ENCODE assay signal across 13 cellular contexts in genomic region chr19:5288347-5288739, GRCh38. TPM values are rescaled to one million over a fixed set of nuclear protein-coding genes. Genes with fewer than 3 reads are reported as not detected.
DNase-seq lines count a peak whose midpoint lies in the region; ATAC-seq and TF ChIP-seq lines count a peak whose summit lies in the region.
"Had no signal": no experiment of that assay in that cellular context is flagged by ENCODE, and none has a peak within 500 bp of the region (broad histone marks: within the 10 kb centered on the region; RNA-seq: fewer than 3 reads in every experiment).

No MANE protein-coding gene starts in this region.

- no peak overlapping the region for H3K9ac ChIP-seq in GM23248

- no peak overlapping the region for H3K27ac ChIP-seq in GM23248
- peak overlapping the region; percentile 12 for H3K27ac ChIP-seq in cingulate gyrus (ENCODE audit: low read depth, low read length)
- H3K27ac ChIP-seq in stomach = peak overlapping the region; percentile 16 to 58 (median 37)

- intact Hi-C loops in stomach (cut with DNase I; ENCODE audit: low total_unique reads) = no loop called here

- 46 to 51% methylated on average over 4 of the region's 4 CpGs for WGBS in GM23248 (ENCODE audit: low coverage in 1 of 2, low lambda C conversion rate in 2 of 2, missing lambda C conversion rate in 2 of 2), 2 experiments
- WGBS in stomach, 5 donors = 23 to 46% (median 31%) methylated on average over 4 of the region's 4 CpGs

- H3K9me3 ChIP-seq in GM23248 (ENCODE audit: low read depth) (no peaks in the 10 kb centered on the region), stomach (no peaks in the 10 kb centered on the region)

- peaks cover 56% of the 10 kb centered on the region for H3K79me2 ChIP-seq in GM23248 (ENCODE audit: insufficient read depth)

- peaks cover 2% of the 10 kb centered on the region for H3K27me3 Mint-ChIP-seq in HFFc6 (ENCODE audit: insufficient read depth)

- in situ Hi-C loops in GM23248 (cut with MboI) = no loop called here

- no peak overlapping the region for H3K4me2 ChIP-seq in GM23248 (ENCODE audit: unreplicated experiment)

- no peaks in the 10 kb centered on the region for H3K9me3 Mint-ChIP-seq in HFFc6

- no peak for TF ChIP-seq POLR2A in stomach (IDR thresholded peaks at IDR 0.05)

- TF ChIP-seq CTCF in stomach (IDR thresholded peaks at IDR 0.05) = no peak
- TF ChIP-seq CTCF in HFFc6 (IDR thresholded peaks at IDR 0.05) = no peak

- H3F3A ChIP-seq in GM23248 (ENCODE audit: insufficient read depth) = no peaks in the 10 kb centered on the region

- H3K27me3 ChIP-seq in GM23248 (replicated peaks; ENCODE audit: insufficient read depth) = no peaks in the 10 kb centered on the region
- H3K27me3 ChIP-seq in stomach = peaks cover 0 to 20% (median 11%) of the 10 kb centered on the region in 3 donors

- no peak overlapping the region for H3K4me3 Mint-ChIP-seq in HFFc6
- H3K4me3 Mint-ChIP-seq: activated CD4-positive, alpha-beta T cell treated with anti-CD3 and anti-CD28 coated beads for 36 hours had no signal

- H3K9me2 ChIP-seq in GM23248 (ENCODE audit: insufficient read depth) = no peaks in the 10 kb centered on the region

- peaks cover 19% of the 10 kb centered on the region for H3K36me3 Mint-ChIP-seq in HFFc6 (ENCODE audit: low read depth)

- TF ChIP-seq EP300 in stomach (IDR thresholded peaks at IDR 0.05) = no peak

- no peak overlapping the region for H2AFZ ChIP-seq in GM23248

- H3K4me3 ChIP-seq in GM23248 (no peak overlapping the region), stomach (peak overlapping the region in 3 of 4 donors; percentile 11 to 32 (median 19))

- DNase-seq in GM23248 = peak; percentile 21
- DNase-seq in islet precursor cell = peak; percentile 45
- DNase-seq in stomach = peak; percentile 49
- DNase-seq in activated CD8-positive, alpha-beta memory T cell treated with anti-CD3 and anti-CD28 coated beads, Interleukin-2, amount 50 U/mL, for 48 hours = no peak
- no peak for DNase-seq in HFFc6
- DNase-seq in NCI-H1105 (lab: John Stamatoyannopoulos, UW) = no peak
- DNase-seq: activated CD4-positive, alpha-beta T cell treated with anti-CD3 and anti-CD28 coated beads for 36 hours; activated naive CD4-positive, alpha-beta T cell treated with anti-CD3 and anti-CD28 coated beads, Interleukin-2, amount 50 U/mL, for 16 hours; effector CD4-positive, alpha-beta T cell; NCI-H2081; NCI-H524 treated with DMSO at 0.1 percent for 48 hours had no signal

- H3K4me1 Mint-ChIP-seq in HFFc6 (ENCODE audit: low read depth) = peaks cover 25% of the 10 kb centered on the region

- no peak for ATAC-seq in HG03196 (IDR thresholded peaks at IDR 0.05; ENCODE audit: unreplicated experiment)
- ATAC-seq: activated CD4-positive, alpha-beta T cell treated with anti-CD3 and anti-CD28 coated beads for 36 hours had no signal

- H3K27ac Mint-ChIP-seq in HFFc6 = no peak overlapping the region
- H3K27ac Mint-ChIP-seq: activated CD4-positive, alpha-beta T cell treated with anti-CD3 and anti-CD28 coated beads for 36 hours had no signal

- H3K4me1 ChIP-seq in GM23248 (ENCODE audit: insufficient read depth) (peaks cover 4% of the 10 kb centered on the region; the same call in 1 of the 2 replicates), stomach (peaks cover 35 to 66% (median 60%) of the 10 kb centered on the region in 4 donors)

- no peaks in the 10 kb centered on the region; the same call in 1 of the 2 replicates for H4K20me1 ChIP-seq in GM23248 (ENCODE audit: insufficient read depth)

- H3K36me3 ChIP-seq in GM23248 (ENCODE audit: low read depth) = peaks cover 11% of the 10 kb centered on the region; the same call in 1 of the 2 replicates
- peaks cover 0 to 33% (median 25%) of the 10 kb centered on the region in 4 donors for H3K36me3 ChIP-seq in stomach

RNA-seq across cellular contexts. Expression of gene PTPRS, which starts 52.3 kb away (rescaled TPM):
- total RNA-seq in GM23248 (2014; rRNA removed; shearing (Covaris generic)) = 196 and 215 TPM in 2 replicates
- 20.2 and 21.7 TPM in 2 replicates for polyA plus RNA-seq in GM23248 (2016; fragmentation: Nextera tagmentation; extraction: Ambion mirVana)
- 100 to 1,000 TPM in 2 of 5 donors, 10 to 100 TPM in 3; 50.8 to 142 (median 67.4) TPM for total RNA-seq in stomach
- 1 to 10 TPM; 6.9 to 9.9 (median 7.0) TPM for polyA plus RNA-seq in stomach
- 100 to 1,000 TPM in 2 of 6 experiments, 10 to 100 TPM in 4; 78.4 to 102 (median 96.8) TPM for total RNA-seq in HFFc6 (2021; fragmentation: NEBNext Ultra II Directional; extraction: Animal tissue kit (Norgen Biotek cat#: 25700))

Comparison
In these comparisons a context has a peak if more than half of its experiments do, and no peak if none do; other contexts are left out.
1. DNase-seq: peak in GM23248 (single experiment), islet precursor cell (single experiment) and stomach (single experiment); none in activated CD8-positive, alpha-beta memory T cell treated with anti-CD3 and anti-CD28 coated beads, Interleukin-2, amount 50 U/mL, for 48 hours (single experiment), HFFc6 (single experiment) and NCI-H1105 (single experiment).